1 cellular context compared by ENCODE assay signal in genomic region chr20:34709836-34710567, GRCh38.
TF ChIP-seq lines count a peak whose summit lies in the region.

No MANE protein-coding gene starts in this region.

TF ChIP-seq in HEK293, 187 proteins besides CTCF, POLR2A, EP300 and RAD21 (continued from another document):
- TF ChIP-seq PATZ1 (tag by site-specific recombination; IDR thresholded peaks at IDR 0.05): peak; percentile 85
- TF ChIP-seq ZNF600 (tag by site-specific recombination; IDR thresholded peaks at IDR 0.05): peak; percentile 75
- peak; percentile 59; the same call in 1 of the 2 replicates for TF ChIP-seq ZSCAN30 (tag by site-specific recombination; IDR thresholded peaks at IDR 0.05)
- TF ChIP-seq PRDM10 (tag by site-specific recombination; IDR thresholded peaks at IDR 0.05): peak; percentile 98
- TF ChIP-seq YY2 (tag by site-specific recombination; IDR thresholded peaks at IDR 0.05): no peak
- no peak for TF ChIP-seq ZNF404 (tag by site-specific recombination; IDR thresholded peaks at IDR 0.05)
- no peak for TF ChIP-seq ZNF555 (tag by site-specific recombination; conservative IDR thresholded peaks at IDR 0.05)
- peak; percentile 59; the same call in 1 of the 2 replicates for TF ChIP-seq ZNF660 (tag by site-specific recombination; IDR thresholded peaks at IDR 0.05)
- no peak for TF ChIP-seq ZNF777 (tag by site-specific recombination; IDR thresholded peaks at IDR 0.05; ENCODE audit: borderline replicate concordance)
- no peak for TF ChIP-seq GLIS2 (tag by site-specific recombination; IDR thresholded peaks at IDR 0.05)
- no peak for TF ChIP-seq ZFP3 (tag by site-specific recombination; IDR thresholded peaks at IDR 0.05; ENCODE audit: low read depth)
- TF ChIP-seq ZFP37 (tag by site-specific recombination; IDR thresholded peaks at IDR 0.05): peak; percentile 45; the same call in 1 of the 2 replicates
- TF ChIP-seq PRDM6 (tag by site-specific recombination; IDR thresholded peaks at IDR 0.05): no peak
- TF ChIP-seq TRIM28 (IDR thresholded peaks at IDR 0.05; ENCODE audit: borderline replicate concordance, low read length): no peak
- 0 out of 2 replicates have a peak, but pooled peaks have one; percentile 2 for TF ChIP-seq KLF8 (tag by site-specific recombination; IDR thresholded peaks at IDR 0.05)
- TF ChIP-seq ZNF639 (tag by site-specific recombination; IDR thresholded peaks at IDR 0.05): 0 out of 2 replicates have a peak, but pooled peaks have one; percentile 26
- TF ChIP-seq KLF9 (tag by site-specific recombination; IDR thresholded peaks at IDR 0.05; ENCODE audit: low read depth): 0 out of 2 replicates have a peak, but pooled peaks have one; percentile 1
- no peak for TF ChIP-seq GLI4 (tag by site-specific recombination; IDR thresholded peaks at IDR 0.05)
- TF ChIP-seq ZNF677 (tag by site-specific recombination; IDR thresholded peaks at IDR 0.05): 0 out of 2 replicates have a peak, but pooled peaks have one; percentile 19
- no peak; the same call in 1 of the 2 replicates for TF ChIP-seq ZBTB48 (tag by site-specific recombination; IDR thresholded peaks at IDR 0.05)
- peak; percentile 48; the same call in 1 of the 2 replicates for TF ChIP-seq ZNF2 (tag by site-specific recombination; IDR thresholded peaks at IDR 0.05)
- 0 out of 2 replicates have a peak, but pooled peaks have one; percentile 12 for TF ChIP-seq ZFP69B (tag by site-specific recombination; IDR thresholded peaks at IDR 0.05)
- TF ChIP-seq ZNF521 (tag by site-specific recombination; IDR thresholded peaks at IDR 0.05): no peak
TF ChIP-seq in HEK293: peak in this region for 18.
